Comparison of ENCODE assay signal across 8 cellular contexts in the genomic region with DNA sequence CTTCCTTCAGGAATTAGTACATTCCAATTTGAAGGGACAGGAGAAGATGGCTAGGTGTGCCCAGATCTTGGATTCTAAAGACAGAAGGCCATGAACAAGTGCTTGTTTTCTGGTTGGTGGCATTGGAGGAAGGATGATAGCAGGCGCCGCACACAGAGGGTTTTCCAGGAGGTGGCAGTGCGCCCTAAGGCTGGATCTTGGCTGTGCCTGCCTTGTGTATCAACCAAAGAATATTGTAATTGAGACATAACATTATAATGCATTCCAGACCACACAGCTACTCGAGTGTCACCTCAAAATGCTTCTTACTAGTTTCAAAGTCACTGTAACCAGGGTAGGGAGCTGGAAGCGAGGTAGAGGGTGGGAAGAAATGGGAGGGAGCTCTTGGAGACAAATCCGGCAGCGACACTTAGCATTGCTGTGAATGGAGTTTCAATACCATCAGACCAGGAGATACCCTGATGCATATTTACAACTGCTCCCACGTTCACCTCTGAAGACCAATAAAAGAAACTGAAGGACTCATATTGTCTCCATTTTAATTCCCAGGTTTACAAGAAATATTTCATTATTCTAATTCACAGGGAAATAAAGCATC. TPM values are rescaled to one million over a fixed set of nuclear protein-coding genes. Genes with fewer than 3 reads are reported as not detected.
DNase-seq lines count a peak whose midpoint lies in the region; ATAC-seq and TF ChIP-seq lines count a peak whose summit lies in the region.

No MANE protein-coding gene starts in this region.

- H3K9me3 Mint-ChIP-seq in HFFc6 (no peaks in the 10 kb centered on the region), mesothelial cell of epicardium (no peaks in the 10 kb centered on the region)

- no peaks in the 10 kb centered on the region for H3K36me3 ChIP-seq in stomach smooth muscle (ENCODE audit: control insufficient read depth in 2 of 2, insufficient read depth in 2 of 2, low read length in 2 of 2)

- no peaks in the 10 kb centered on the region for H3K9me3 ChIP-seq in stomach smooth muscle (ENCODE audit: control insufficient read depth in 2 of 2, low read length in 2 of 2)

- peak; percentile 79 for DNase-seq in AG10803 (ENCODE audit: low read depth)
- DNase-seq in HFFc6, result peak; percentile 59
- peak; percentile 42 for DNase-seq in NCI-H774 (lab: John Stamatoyannopoulos, UW)
- DNase-seq in activated T-cell treated with anti-CD3 and anti-CD28 coated beads for 1 hour (ENCODE audit: low read depth), result peak; percentile 36
- DNase-seq in epithelial cell of esophagus (ENCODE audit: low read depth), result peak; percentile 80
- peak; percentile 44 to 78 for DNase-seq in mesothelial cell of epicardium (ENCODE audit: low spot score in 2 of 2, unreplicated experiment in 2 of 2)

- H3K27ac Mint-ChIP-seq in HFFc6, result no peak overlapping the region
- no peak overlapping the region for H3K27ac Mint-ChIP-seq in mesothelial cell of epicardium

- H3K27me3 Mint-ChIP-seq in HFFc6 (ENCODE audit: insufficient read depth), result peaks cover 7% of the 10 kb centered on the region
- peaks cover 20% of the 10 kb centered on the region for H3K27me3 Mint-ChIP-seq in mesothelial cell of epicardium (ENCODE audit: low read depth)

- H3K27ac ChIP-seq in stomach smooth muscle (ENCODE audit: low read length), result peak overlapping the region; percentile 24

- H3K4me1 Mint-ChIP-seq in HFFc6 (ENCODE audit: low read depth) (peaks cover 36% of the 10 kb centered on the region), mesothelial cell of epicardium (peaks cover 17% of the 10 kb centered on the region)

- H3K4me3 Mint-ChIP-seq in HFFc6, result no peak overlapping the region
- no peak overlapping the region for H3K4me3 Mint-ChIP-seq in mesothelial cell of epicardium

- no peak overlapping the region for H3K9ac ChIP-seq in stomach smooth muscle (ENCODE audit: low read length in 2 of 2)

- peaks cover 20% of the 10 kb centered on the region for H3K4me1 ChIP-seq in stomach smooth muscle (ENCODE audit: control insufficient read depth, insufficient read depth, low read length)

- no peaks in the 10 kb centered on the region for H3K36me3 Mint-ChIP-seq in HFFc6 (ENCODE audit: low read depth)
- no peaks in the 10 kb centered on the region for H3K36me3 Mint-ChIP-seq in mesothelial cell of epicardium

- ATAC-seq in HG02981 (IDR thresholded peaks at IDR 0.05; ENCODE audit: unreplicated experiment), result no peak

- peak; percentile 96 for TF ChIP-seq CTCF in AG10803 (conservative IDR thresholded peaks at IDR 0.05; ENCODE audit: low read length)
- peak; percentile 84 for TF ChIP-seq CTCF in HFFc6 (IDR thresholded peaks at IDR 0.05)
- peak; percentile 95 for TF ChIP-seq CTCF in epithelial cell of esophagus (IDR thresholded peaks at IDR 0.05; ENCODE audit: insufficient read depth, low read depth, low read length, missing control alignments)
- no peak for TF ChIP-seq CTCF in mesothelial cell of epicardium (IDR thresholded peaks at IDR 0.05; ENCODE audit: unreplicated experiment)

- H3K4me3 ChIP-seq in AG10803 (ENCODE audit: low read length), result no peak overlapping the region
- H3K4me3 ChIP-seq in epithelial cell of esophagus (ENCODE audit: low read length), result no peak overlapping the region
- peak overlapping the region in 1 of 2 donors; percentile 35 for H3K4me3 ChIP-seq in stomach smooth muscle (ENCODE audit: low read length in 2 of 2)

- no peaks in the 10 kb centered on the region for H3K27me3 ChIP-seq in stomach smooth muscle (ENCODE audit: control insufficient read depth in 1 of 2, insufficient read depth in 2 of 2, low read length in 2 of 2)

RNA-seq across cellular contexts. Expression of a gene that starts 42.5 kb away (rescaled TPM):
- total RNA-seq in HFFc6 (2021; fragmentation: NEBNext Ultra II Directional; extraction: Animal tissue kit (Norgen Biotek cat#: 25700)), result not detected
- total RNA-seq in mesothelial cell of epicardium, result 0.18 TPM in 1 of 3 replicates, not detected in the others
